In genomic region chr2:28360742-28361293, GRCh38 we compare ENCODE assay signal across 9 cellular contexts. TPM values are rescaled to one million over a fixed set of nuclear protein-coding genes. Genes with fewer than 3 reads are reported as not detected.
DNase-seq lines count a peak whose midpoint lies in the region; ATAC-seq and TF ChIP-seq lines count a peak whose summit lies in the region.
"Had no signal": no experiment of that assay in that cellular context is flagged by ENCODE, and none has a peak within 500 bp of the region (broad histone marks: within the 10 kb centered on the region; RNA-seq: fewer than 3 reads in every experiment).

No MANE protein-coding gene starts in this region.

- CTCF ChIA-PET in activated CD8-positive, alpha-beta T cell treated with anti-CD3 and anti-CD28 coated beads for 36 hours (lab: Charles Lee) = interaction anchor here (0.9 to 2.2 kb wide), 3 partner anchors 18 to 29 kb away, joined by 3 to 5 read pairs (median 4); no protein-coding TSS in a partner anchor

- H3K27me3 Mint-ChIP-seq in activated naive CD4-positive, alpha-beta T cell treated with anti-CD3 and anti-CD28 coated beads, Interleukin-2, amount 50 U/mL, for 24 hours = no peaks in the 10 kb centered on the region
- H3K27me3 Mint-ChIP-seq in activated CD8-positive, alpha-beta T cell treated with anti-CD3 and anti-CD28 coated beads for 36 hours = no peaks in the 10 kb centered on the region
- peaks cover 44% of the 10 kb centered on the region for H3K27me3 Mint-ChIP-seq in stimulated activated naive CD8-positive, alpha-beta T cell treated with anti-CD3 and anti-CD28 coated beads, Interleukin-15, amount 100 ng/mL, for 72 hours

- no peak for ATAC-seq in activated CD8-positive, alpha-beta T cell treated with anti-CD3 and anti-CD28 coated beads for 36 hours
- no peak for ATAC-seq in stimulated activated naive CD8-positive, alpha-beta T cell treated with anti-CD3 and anti-CD28 coated beads, Interleukin-15, amount 100 ng/mL, for 72 hours
- ATAC-seq in esophagus mucosa = no peak
- no peak for ATAC-seq in HG03342 (IDR thresholded peaks at IDR 0.05; ENCODE audit: unreplicated experiment)

- no peaks in the 10 kb centered on the region for H3K36me3 Mint-ChIP-seq in activated naive CD4-positive, alpha-beta T cell treated with anti-CD3 and anti-CD28 coated beads, Interleukin-2, amount 50 U/mL, for 24 hours
- H3K36me3 Mint-ChIP-seq in activated CD8-positive, alpha-beta T cell treated with anti-CD3 and anti-CD28 coated beads for 36 hours (ENCODE audit: low read depth) = peaks cover 3% of the 10 kb centered on the region

- H3K4me3 Mint-ChIP-seq in activated naive CD4-positive, alpha-beta T cell treated with anti-CD3 and anti-CD28 coated beads, Interleukin-2, amount 50 U/mL, for 24 hours = peak overlapping the region; percentile 30
- H3K4me3 Mint-ChIP-seq in activated CD8-positive, alpha-beta T cell treated with anti-CD3 and anti-CD28 coated beads for 36 hours = peak overlapping the region; percentile 17
- H3K4me3 Mint-ChIP-seq in stimulated activated naive CD8-positive, alpha-beta T cell treated with anti-CD3 and anti-CD28 coated beads, Interleukin-15, amount 100 ng/mL, for 72 hours = peak overlapping the region; percentile 68 to 69

- intact Hi-C loops in activated CD8-positive, alpha-beta T cell treated with anti-CD3 and anti-CD28 coated beads for 36 hours (cut with micrococcal nuclease) = no loop called here

- peaks cover 66% of the 10 kb centered on the region for H3K4me1 Mint-ChIP-seq in activated naive CD4-positive, alpha-beta T cell treated with anti-CD3 and anti-CD28 coated beads, Interleukin-2, amount 50 U/mL, for 24 hours
- H3K4me1 Mint-ChIP-seq in activated CD8-positive, alpha-beta T cell treated with anti-CD3 and anti-CD28 coated beads for 36 hours (ENCODE audit: low read depth) = peaks cover 74% of the 10 kb centered on the region
- H3K4me1 Mint-ChIP-seq in stimulated activated naive CD8-positive, alpha-beta T cell treated with anti-CD3 and anti-CD28 coated beads, Interleukin-15, amount 100 ng/mL, for 72 hours = peaks cover 96% of the 10 kb centered on the region

- no peak for TF ChIP-seq CTCF in activated CD8-positive, alpha-beta T cell treated with anti-CD3 and anti-CD28 coated beads for 36 hours (IDR thresholded peaks at IDR 0.05)

- DNase-seq in activated naive CD4-positive, alpha-beta T cell treated with Interleukin-2 at 50 U/mL for 16 hours = no peak
- DNase-seq in activated CD8-positive, alpha-beta T cell treated with anti-CD3 and anti-CD28 coated beads for 36 hours = peak; percentile 55
- peak; percentile 84 for DNase-seq in hepatic stellate cell (ENCODE audit: low spot score)
- no peak for DNase-seq in stimulated activated naive CD8-positive, alpha-beta T cell treated with anti-CD3 and anti-CD28 coated beads, Interleukin-15, amount 100 ng/mL, for 72 hours
- no peak for DNase-seq in G401 (ENCODE audit: low spot score)
- DNase-seq: NCI-H2107 had no signal

- in situ Hi-C loops in G401 (cut with HindIII; ENCODE audit: low sequenced_read_pairs) = no loop called here

- peak overlapping the region; percentile 41 for H3K27ac Mint-ChIP-seq in activated naive CD4-positive, alpha-beta T cell treated with anti-CD3 and anti-CD28 coated beads, Interleukin-2, amount 50 U/mL, for 24 hours
- peak overlapping the region; percentile 97 for H3K27ac Mint-ChIP-seq in activated CD8-positive, alpha-beta T cell treated with anti-CD3 and anti-CD28 coated beads for 36 hours
- H3K27ac Mint-ChIP-seq in stimulated activated naive CD8-positive, alpha-beta T cell treated with anti-CD3 and anti-CD28 coated beads, Interleukin-15, amount 100 ng/mL, for 72 hours = peak overlapping the region; percentile 85 to 87

- POLR2A ChIA-PET in activated CD8-positive, alpha-beta T cell treated with anti-CD3 and anti-CD28 coated beads for 36 hours (lab: Charles Lee) = interaction anchor here (2.1 kb wide), 1 partner anchor 30 kb away, joined by 11 read pairs; no protein-coding TSS in a partner anchor

- H3K9me3 Mint-ChIP-seq in activated naive CD4-positive, alpha-beta T cell treated with anti-CD3 and anti-CD28 coated beads, Interleukin-2, amount 50 U/mL, for 24 hours = no peaks in the 10 kb centered on the region
- H3K9me3 Mint-ChIP-seq in activated CD8-positive, alpha-beta T cell treated with anti-CD3 and anti-CD28 coated beads for 36 hours = no peaks in the 10 kb centered on the region
- H3K9me3 Mint-ChIP-seq in stimulated activated naive CD8-positive, alpha-beta T cell treated with anti-CD3 and anti-CD28 coated beads, Interleukin-15, amount 100 ng/mL, for 72 hours = no peaks in the 10 kb centered on the region

RNA-seq across cellular contexts. Expression of gene FOSL2, which starts 31.8 kb away (rescaled TPM):
- 100 to 1,000 TPM; 114 to 119 TPM for total RNA-seq in activated CD8-positive, alpha-beta T cell treated with anti-CD3 and anti-CD28 coated beads for 36 hours
- 166 TPM for total RNA-seq in esophagus mucosa
- 12.1 and 16.1 TPM in 2 replicates for total RNA-seq in G401 (2014; rRNA removed; shearing (Covaris generic))

Comparison
In these comparisons a context has a peak if more than half of its experiments do, and no peak if none do; other contexts are left out.
1. H3K27ac Mint-ChIP-seq: peak in every context shown above with its lines; median percentile 97 in activated CD8-positive, alpha-beta T cell treated with anti-CD3 and anti-CD28 coated beads for 36 hours; 86 in stimulated activated naive CD8-positive, alpha-beta T cell treated with anti-CD3 and anti-CD28 coated beads, Interleukin-15, amount 100 ng/mL, for 72 hours; 41 in activated naive CD4-positive, alpha-beta T cell treated with anti-CD3 and anti-CD28 coated beads, Interleukin-2, amount 50 U/mL, for 24 hours.
2. H3K4me3 Mint-ChIP-seq: peak in every context shown above with its lines; median percentile 68 in stimulated activated naive CD8-positive, alpha-beta T cell treated with anti-CD3 and anti-CD28 coated beads, Interleukin-15, amount 100 ng/mL, for 72 hours; 30 in activated naive CD4-positive, alpha-beta T cell treated with anti-CD3 and anti-CD28 coated beads, Interleukin-2, amount 50 U/mL, for 24 hours; 17 in activated CD8-positive, alpha-beta T cell treated with anti-CD3 and anti-CD28 coated beads for 36 hours.
3. DNase-seq: peak in activated CD8-positive, alpha-beta T cell treated with anti-CD3 and anti-CD28 coated beads for 36 hours (single experiment) and hepatic stellate cell (single experiment); none in activated naive CD4-positive, alpha-beta T cell treated with Interleukin-2 at 50 U/mL for 16 hours (single experiment), stimulated activated naive CD8-positive, alpha-beta T cell treated with anti-CD3 and anti-CD28 coated beads, Interleukin-15, amount 100 ng/mL, for 72 hours (0 of 2) and G401 (single experiment).